ENCODE assay signal across 9 cellular contexts in genomic region chr2:129936334-129936934, GRCh38. TPM values are rescaled to one million over a fixed set of nuclear protein-coding genes. Genes with fewer than 3 reads are reported as not detected.
A peak's percentile ranks its signal among the peaks of the same experiment; 100 is the strongest.
DNase-seq lines count a peak whose midpoint lies in the region; ATAC-seq, FAIRE-seq and TF ChIP-seq lines count a peak whose summit lies in the region.
"Had no signal": no experiment of that assay in that cellular context is flagged by ENCODE, and none has a peak within 500 bp of the region (broad histone marks: within the 10 kb centered on the region; RNA-seq: fewer than 3 reads in every experiment).

No MANE protein-coding gene starts in this region.

- BruUV-seq in endothelial cell of umbilical vein (replicated peaks; lab: Mats Ljungman, UMichigan): no TSS peak

- H3K4me1 ChIP-seq in endothelial cell of umbilical vein (ENCODE audit: control insufficient read depth, extremely low read depth, insufficient read depth, low read length): no peaks in the 10 kb centered on the region

- H3K9ac ChIP-seq in endothelial cell of umbilical vein (replicated peaks; ENCODE audit: extremely low read depth, insufficient read depth, low read length): no peak overlapping the region

- no peak overlapping the region for H3K27ac ChIP-seq in endothelial cell of umbilical vein (ENCODE audit: insufficient read depth, low read depth, low read length)

- H3K79me2 ChIP-seq in endothelial cell of umbilical vein (ENCODE audit: control insufficient read depth, insufficient read depth, low read length): no peaks in the 10 kb centered on the region

- peak; percentile 38 for FAIRE-seq in endothelial cell of umbilical vein (lab: Jason Lieb, UNC)

- CTCF ChIA-PET in endothelial cell of umbilical vein (lab: Charles Lee): interaction anchor here (0.6 to 2.8 kb wide), 11 partner anchors 8 to 396 kb away, joined by 3 to 147 read pairs (median 3); partner anchors contain the start of gene SMPD4

- in situ Hi-C loops in ACHN (cut with HindIII; ENCODE audit: low pct_ligation_motif_present, low pct_unique_long_range_greater_than_20kb, low sequenced_read_pairs): no loop called here

- TF ChIP-seq POLR2A in endothelial cell of umbilical vein (IDR thresholded peaks at IDR 0.05; ENCODE audit: low read depth, low read length): no peak

- POLR2A ChIA-PET in endothelial cell of umbilical vein (lab: Charles Lee): interaction anchor here (1.0 kb wide), 1 partner anchor 245 kb away, joined by 3 read pairs; the partner anchor contains the start of gene SMPD4

- peaks cover 2 to 3% of the 10 kb centered on the region in 2 experiments for H3K27me3 ChIP-seq in endothelial cell of umbilical vein (ENCODE audit: control insufficient read depth in 2 of 2, insufficient read depth in 2 of 2, low read length in 2 of 2)

- TF ChIP-seq CTCF in endothelial cell of umbilical vein (IDR thresholded peaks at IDR 0.05; ENCODE audit: extremely low read depth in 1 of 2, insufficient read depth in 1 of 2, low read depth in 1 of 2, low read length in 2 of 2): no peak

- H4K20me1 ChIP-seq in endothelial cell of umbilical vein (replicated peaks; ENCODE audit: control insufficient read depth, extremely low read depth, insufficient read depth, low read length): no peaks in the 10 kb centered on the region

- intact Hi-C loops in endothelial cell of umbilical vein (cut with micrococcal nuclease): loop anchor here (1.0 to 5.0 kb wide), 2 partner anchors 246 to 396 kb away; partner anchors contain the start of genes MZT2B and SMPD4

- H3K4me3 ChIP-seq in endothelial cell of umbilical vein (replicated peaks in 1 of 3; ENCODE audit: insufficient read depth in 1 of 3, low read depth in 1 of 3, low read length in 3 of 3): no peak overlapping the region

- no peaks in the 10 kb centered on the region for H3K9me3 ChIP-seq in endothelial cell of umbilical vein (replicated peaks; ENCODE audit: control insufficient read depth, insufficient read depth, low read length)

- H2AFZ ChIP-seq in endothelial cell of umbilical vein (ENCODE audit: low read depth, low read length): no peak overlapping the region

- peak; percentile 69 for ATAC-seq in GM19328 (IDR thresholded peaks at IDR 0.05; ENCODE audit: unreplicated experiment)

- H3K9me1 ChIP-seq in endothelial cell of umbilical vein (replicated peaks; ENCODE audit: control insufficient read depth, extremely low read depth, insufficient read depth, low read length): no peaks in the 10 kb centered on the region

- DNase-seq in COLO668 (lab: John Stamatoyannopoulos, UW; ENCODE audit: unreplicated experiment) (peak; percentile 77), NCI-H82 treated with DMSO at 0.1 percent for 48 hours (lab: John Stamatoyannopoulos, UW; ENCODE audit: unreplicated experiment) (peak; percentile 73), endothelial cell of umbilical vein (ENCODE audit: low read depth, low spot score) (no peak), NCI-H2227 treated with DMSO at 0.1 percent for 48 hours (lab: John Stamatoyannopoulos, UW) (no peak), NCI-H510A treated with DMSO at 0.1 percent for 48 hours (lab: John Stamatoyannopoulos, UW) (no peak), ACHN (no peak), globus pallidus (ENCODE audit: low spot score) (no peak)

- dilution Hi-C loops in endothelial cell of umbilical vein (cut with MboI; ENCODE audit: extremely low pct_ligation_motif_present, low sequenced_read_pairs): no loop called here

- no peak overlapping the region for H3K4me2 ChIP-seq in endothelial cell of umbilical vein (ENCODE audit: insufficient read depth, low read length)

- H3K36me3 ChIP-seq in endothelial cell of umbilical vein (ENCODE audit: control insufficient read depth in 2 of 2, extremely low read depth in 1 of 2, insufficient read depth in 2 of 2, low read length in 2 of 2): no peaks in the 10 kb centered on the region

TF ChIP-seq in endothelial cell of umbilical vein, 7 proteins besides CTCF, POLR2A, EP300 and RAD21:
- TF ChIP-seq POLR2AphosphoS5 (IDR thresholded peaks at IDR 0.05; ENCODE audit: insufficient read depth, low read depth, low read length) (no peak), JUN (IDR thresholded peaks at IDR 0.05; ENCODE audit: borderline replicate concordance, insufficient read depth, insufficient read length, low read depth) (no peak), MAX (IDR thresholded peaks at IDR 0.05; ENCODE audit: insufficient read depth, insufficient read length) (no peak), MYC (IDR thresholded peaks at IDR 0.05; ENCODE audit: low read depth, low read length) (no peak), FOS (IDR thresholded peaks at IDR 0.05; ENCODE audit: borderline replicate concordance, insufficient read depth, low read length) (no peak), GATA2 (IDR thresholded peaks at IDR 0.05; ENCODE audit: insufficient read depth, insufficient read length, low read depth, low read length) (no peak), EZH2 (IDR thresholded peaks at IDR 0.05; ENCODE audit: borderline replicate concordance, low read depth, low read length, severe bottlenecking) (no peak)

RNA-seq across cellular contexts. Expression of gene RAB6C, which starts 43.0 kb away (rescaled TPM):
- not detected in 2 replicates for total RNA-seq in endothelial cell of umbilical vein
- polyA plus RNA-seq in endothelial cell of umbilical vein: not detected in 2 replicates
- polyA plus RNA-seq in endothelial cell of umbilical vein (2011; cell fraction: cytosol; rRNA removed): 0.04 TPM in 1 of 2 replicates, not detected in the other
- polyA plus RNA-seq in endothelial cell of umbilical vein (2011; cell fraction: nucleus; rRNA removed): not detected in 2 replicates
- polyA plus RNA-seq in endothelial cell of umbilical vein (2012): 0.07 TPM in 1 of 2 replicates, not detected in the other
- polyA minus RNA-seq in endothelial cell of umbilical vein: not detected in 2 replicates
- not detected for polyA minus RNA-seq in endothelial cell of umbilical vein (2011; cell fraction: cytosol; rRNA and poly(A)+ RNA removed)
- polyA minus RNA-seq in endothelial cell of umbilical vein (2011; cell fraction: nucleus; rRNA and poly(A)+ RNA removed): 0.14 TPM in 1 of 2 replicates, not detected in the other
- total RNA-seq: naive thymus-derived CD8-positive, alpha-beta T cell had no signal
- polyA plus RNA-seq: naive thymus-derived CD8-positive, alpha-beta T cell had no signal

Comparison
In these comparisons a context has a peak if more than half of its experiments do, and no peak if none do; other contexts are left out.
1. DNase-seq: peak in COLO668 (single experiment) and NCI-H82 treated with DMSO at 0.1 percent for 48 hours (single experiment); none in endothelial cell of umbilical vein (single experiment), NCI-H2227 treated with DMSO at 0.1 percent for 48 hours (single experiment), NCI-H510A treated with DMSO at 0.1 percent for 48 hours (single experiment), ACHN (single experiment) and globus pallidus (single experiment).